In the genomic region with DNA sequence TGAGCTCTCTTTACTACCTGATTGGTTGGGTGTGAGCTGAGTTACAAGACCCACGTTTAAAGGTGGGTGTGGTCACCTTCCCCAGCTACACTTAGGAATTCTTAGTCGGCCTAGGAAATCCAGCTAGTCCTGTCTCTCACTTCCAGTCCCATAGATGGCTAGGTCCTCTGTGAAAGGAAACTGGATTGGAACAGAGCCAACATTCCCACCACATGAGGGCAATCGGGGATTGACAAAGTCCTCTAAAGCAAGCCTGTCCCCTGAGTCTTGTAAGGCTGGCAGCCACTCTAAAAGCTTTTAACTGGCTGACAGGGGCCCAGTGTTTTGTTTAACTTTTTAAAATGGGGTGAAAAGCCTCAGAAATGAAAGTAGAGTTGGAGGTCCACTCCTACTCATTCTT, we compare ENCODE assay signal across 12 cellular contexts.
"Had no signal": no experiment of that assay in that cellular context is flagged by ENCODE, and none has a peak within 500 bp of the region (broad histone marks: within the 10 kb centered on the region; RNA-seq: fewer than 3 reads in every experiment).

No MANE protein-coding gene starts in this region.

- ATAC-seq: activated CD4-positive, alpha-beta T cell treated with anti-CD3 and anti-CD28 coated beads for 36 hours; heart left ventricle; left colon; lower lobe of right lung; stimulated activated naive CD8-positive, alpha-beta T cell treated with anti-CD3 and anti-CD28 coated beads, Interleukin-15, amount 100 ng/mL, for 72 hours; T-helper 17 cell had no signal

- H3K4me1 ChIP-seq: heart left ventricle, lower lobe of right lung, upper lobe of left lung had no signal

- H3K4me3 ChIP-seq: heart left ventricle, lower lobe of right lung, upper lobe of left lung had no signal

- H3K27me3 ChIP-seq: heart left ventricle, upper lobe of left lung had no signal

- H3K27ac ChIP-seq: heart left ventricle, lower lobe of right lung, upper lobe of left lung had no signal

- DNase-seq: activated CD4-positive, alpha-beta T cell treated with anti-CD3 and anti-CD28 coated beads for 36 hours; activated naive CD8-positive, alpha-beta T cell treated with anti-CD3 and anti-CD28 coated beads, Interleukin-2, amount 10 ng/mL, durations not matched to agents 7 days and 5 days; cerebellar nuclear complex; effector memory CD4-positive, alpha-beta T cell; heart left ventricle; left colon; lower lobe of right lung; nephron progenitor cell; stimulated activated CD4-positive, alpha-beta T cell treated with anti-CD3 and anti-CD28 coated beads, Interleukin-1b, Interleukin-23, amount 100 ng/mL, for 48 hours; stimulated activated naive CD8-positive, alpha-beta T cell treated with anti-CD3 and anti-CD28 coated beads, Interleukin-15, amount 100 ng/mL, for 72 hours; T-helper 17 cell; upper lobe of left lung had no signal

- H3K36me3 ChIP-seq: lower lobe of right lung had no signal
